Comparison of ENCODE assay signal across 10 cellular contexts in the genomic region with DNA sequence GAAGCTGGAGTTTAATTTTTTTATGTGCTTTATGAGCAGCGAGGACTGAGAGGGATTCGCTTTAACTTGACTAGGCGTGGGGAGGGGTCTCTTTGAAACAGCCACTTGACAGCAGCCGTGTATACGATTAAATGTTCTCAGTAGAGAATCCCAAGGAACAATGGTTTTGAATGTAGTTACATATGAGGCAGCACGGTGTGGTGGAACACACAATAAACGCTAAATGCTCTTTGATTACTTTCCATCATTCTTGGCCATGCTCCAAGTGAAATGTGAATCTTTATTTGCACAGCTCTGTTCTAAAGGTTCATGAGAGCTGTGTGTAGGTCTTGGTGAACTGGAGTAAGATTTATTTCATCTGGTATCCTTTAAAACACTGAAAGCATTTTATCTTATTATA.
DNase-seq lines count a peak whose midpoint lies in the region; ATAC-seq, FAIRE-seq and TF ChIP-seq lines count a peak whose summit lies in the region.
"Had no signal": no experiment of that assay in that cellular context is flagged by ENCODE, and none has a peak within 500 bp of the region (broad histone marks: within the 10 kb centered on the region; RNA-seq: fewer than 3 reads in every experiment).

No MANE protein-coding gene starts in this region.

- H3K27me3 ChIP-seq in HAP-1 (ENCODE audit: low read depth) (no peaks in the 10 kb centered on the region), keratinocyte (ENCODE audit: control insufficient read depth, extremely low read depth, insufficient read depth, low read length) (no peaks in the 10 kb centered on the region)

- in situ Hi-C loops in HAP-1 (cut with MboI; ENCODE audit: low sequenced_read_pairs): no loop called here

- no peaks in the 10 kb centered on the region for H3K36me3 Mint-ChIP-seq in type B pancreatic cell

- no peaks in the 10 kb centered on the region for H4K20me1 ChIP-seq in keratinocyte (ENCODE audit: control insufficient read depth, extremely low read depth, insufficient read depth, low read length)

- no peak overlapping the region for H3K27ac Mint-ChIP-seq in type B pancreatic cell

- no peak overlapping the region for H3K4me3 Mint-ChIP-seq in type B pancreatic cell

- H3K27ac ChIP-seq in 22Rv1 (peak overlapping the region; percentile 37; the same call in 1 of the 2 replicates), keratinocyte (ENCODE audit: control insufficient read depth, insufficient read depth, low read length) (no peak overlapping the region)

- DNase-seq in HAP-1 (ENCODE audit: low spot score in 2 of 2) (peak; percentile 36 to 57), NCI-H526 treated with DMSO at 0.1 percent for 48 hours (lab: John Stamatoyannopoulos, UW) (peak; percentile 8), keratinocyte (ENCODE audit: low read depth, low spot score) (no peak), type B pancreatic cell (ENCODE audit: extremely low spot score, unreplicated experiment) (no peak)
- DNase-seq: anterior cingulate cortex, H7 had no signal

- H3K79me2 ChIP-seq in keratinocyte (ENCODE audit: control insufficient read depth, insufficient read depth, low read length): no peaks in the 10 kb centered on the region

- no peaks in the 10 kb centered on the region for H3K27me3 Mint-ChIP-seq in type B pancreatic cell

- dilution Hi-C loops in keratinocyte (cut with MboI; ENCODE audit: extremely low pct_ligation_motif_present, low sequenced_read_pairs): no loop called here

- H3K9me3 Mint-ChIP-seq in type B pancreatic cell: no peaks in the 10 kb centered on the region

- FAIRE-seq in keratinocyte (lab: Jason Lieb, UNC): peak; percentile 73

- H3K4me1 ChIP-seq in HAP-1 (peaks cover 49% of the 10 kb centered on the region), keratinocyte (ENCODE audit: control insufficient read depth, extremely low read depth, insufficient read depth, low read length) (peaks cover 64% of the 10 kb centered on the region)

- H3K36me3 ChIP-seq in HAP-1 (replicated peaks) (no peaks in the 10 kb centered on the region), keratinocyte (ENCODE audit: control insufficient read depth in 2 of 2, extremely low read depth in 1 of 2, insufficient read depth in 2 of 2, low read length in 2 of 2) (peaks cover 0 to 3% of the 10 kb centered on the region in 2 experiments)

- H3K4me3 ChIP-seq in HAP-1 (no peak overlapping the region), keratinocyte (ENCODE audit: control insufficient read depth in 2 of 3, extremely low read depth in 1 of 3, insufficient read depth in 2 of 3, low read depth in 1 of 3, low read length in 3 of 3) (no peak overlapping the region)

- H3K4me2 ChIP-seq in keratinocyte (ENCODE audit: control insufficient read depth, extremely low read depth, insufficient read depth, low read depth, low read length): no peak overlapping the region

- H3K9me3 ChIP-seq in HAP-1: no peaks in the 10 kb centered on the region
- H3K9me3 ChIP-seq in keratinocyte (ENCODE audit: control insufficient read depth, low read depth, low read length): no peaks in the 10 kb centered on the region

- TF ChIP-seq CTCF in 22Rv1 (IDR thresholded peaks at IDR 0.05) (no peak), keratinocyte (optimal IDR thresholded peaks at IDR 0.05 in 1 of 3, IDR thresholded peaks at IDR 0.05 in 1 of 3, conservative IDR thresholded peaks at IDR 0.05 in 1 of 3; ENCODE audit: extremely low read depth in 1 of 3, insufficient read depth in 2 of 3, low read length in 3 of 3) (no peak), type B pancreatic cell (conservative IDR thresholded peaks at IDR 0.05) (no peak)

- H3K4me1 Mint-ChIP-seq in type B pancreatic cell (ENCODE audit: unreplicated experiment): peaks cover 17% of the 10 kb centered on the region

- no peak overlapping the region for H2AFZ ChIP-seq in keratinocyte (ENCODE audit: control insufficient read depth, low read length)

- H3K9me1 ChIP-seq in keratinocyte (ENCODE audit: control insufficient read depth, extremely low read depth, insufficient read depth, low read length): no peaks in the 10 kb centered on the region

- no peak overlapping the region for H3K9ac ChIP-seq in keratinocyte (ENCODE audit: control insufficient read depth, extremely low read depth, insufficient read depth, low read length)

- ATAC-seq in GM19395 (IDR thresholded peaks at IDR 0.05; ENCODE audit: unreplicated experiment): no peak
- ATAC-seq in GM21360 (IDR thresholded peaks at IDR 0.05; ENCODE audit: unreplicated experiment): no peak
- no peak for ATAC-seq in GM18909 (IDR thresholded peaks at IDR 0.05; ENCODE audit: poor library complexity, unreplicated experiment)

Comparison
In these comparisons a context has a peak if more than half of its experiments do, and no peak if none do; other contexts are left out.
1. DNase-seq: peak in HAP-1 (2 of 2) and NCI-H526 treated with DMSO at 0.1 percent for 48 hours (single experiment); none in keratinocyte (single experiment) and type B pancreatic cell (single experiment).